ENCODE assay signal across 19 cellular contexts in the genomic region with DNA sequence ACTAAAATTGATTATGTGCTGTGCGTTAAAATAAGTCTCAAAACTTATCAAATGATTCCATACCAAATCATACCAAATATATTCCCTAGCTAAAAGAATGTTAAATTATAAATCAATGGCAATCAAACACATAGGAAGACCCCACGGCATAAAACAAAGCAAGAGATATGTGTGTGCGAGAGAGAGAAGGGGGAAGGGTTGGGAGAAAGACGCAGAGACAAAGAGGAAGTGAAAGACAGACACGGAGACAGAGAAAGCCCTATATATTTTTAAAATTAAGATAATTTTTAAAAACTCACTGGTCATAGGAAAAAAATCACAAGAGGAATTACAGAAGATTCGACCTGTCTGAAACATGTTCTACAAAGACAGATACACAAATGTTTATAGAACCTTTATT.
"Had no signal": no experiment of that assay in that cellular context is flagged by ENCODE, and none has a peak within 500 bp of the region (broad histone marks: within the 10 kb centered on the region; RNA-seq: fewer than 3 reads in every experiment).

No MANE protein-coding gene starts in this region.

- H3K27ac ChIP-seq: colonic mucosa, esophagus squamous epithelium, left lung, neutrophil, tibial artery, VCaP had no signal

- H3K4me1 ChIP-seq: colonic mucosa, esophagus squamous epithelium, left lung, tibial artery had no signal

- H3K4me3 ChIP-seq: colonic mucosa, esophagus squamous epithelium, left lung, tibial artery had no signal

- H3K9me3 ChIP-seq: colonic mucosa, esophagus squamous epithelium, left lung, neutrophil, tibial artery had no signal

- FAIRE-seq: kidney, urothelium cell line had no signal

- H3K27me3 ChIP-seq: colonic mucosa, esophagus squamous epithelium, left lung, neutrophil, tibial artery had no signal

- DNase-seq: activated CD4-positive, alpha-beta T cell treated with anti-CD3 and anti-CD28 coated beads, Interleukin-2, amount 50 U/mL, for 48 hours; activated CD8-positive, alpha-beta memory T cell treated with anti-CD3 and anti-CD28 coated beads, Interleukin-2, amount 10 ng/mL, durations not matched to agents 7 days and 5 days; activated naive CD4-positive, alpha-beta T cell treated with anti-CD3 and anti-CD28 coated beads, Interleukin-2, amount 50 U/mL, for 16 hours; activated T-cell treated with anti-CD3 and anti-CD28 coated beads, Interleukin-2, amount 50 U/mL, for 24 hours; caudate nucleus; colonic mucosa; esophagus squamous epithelium; glutamatergic neuron; hypothalamus; kidney; left lung; naive thymus-derived CD8-positive, alpha-beta T cell; posterior cingulate gyrus; stimulated activated CD4-positive, alpha-beta T cell treated with anti-CD3 and anti-CD28 coated beads, Interleukin-2, amount 100 ng/mL, for 48 hours; tibial artery had no signal

- ATAC-seq: activated CD8-positive, alpha-beta memory T cell treated with anti-CD3 and anti-CD28 coated beads, Interleukin-2, amount 10 ng/mL, durations not matched to agents 7 days and 5 days; left lung; naive thymus-derived CD8-positive, alpha-beta T cell; stimulated activated memory B cell treated with anti-CD40 and anti-IgM and Interleukin-4, amounts not matched to agents 10 μg/mL and 1 μg/mL and 100 μg/mL, for 72 hours had no signal

- H3K36me3 ChIP-seq: colonic mucosa, esophagus squamous epithelium, left lung, neutrophil, tibial artery had no signal
